ENCODE assay signal across 22 cellular contexts in the genomic region with DNA sequence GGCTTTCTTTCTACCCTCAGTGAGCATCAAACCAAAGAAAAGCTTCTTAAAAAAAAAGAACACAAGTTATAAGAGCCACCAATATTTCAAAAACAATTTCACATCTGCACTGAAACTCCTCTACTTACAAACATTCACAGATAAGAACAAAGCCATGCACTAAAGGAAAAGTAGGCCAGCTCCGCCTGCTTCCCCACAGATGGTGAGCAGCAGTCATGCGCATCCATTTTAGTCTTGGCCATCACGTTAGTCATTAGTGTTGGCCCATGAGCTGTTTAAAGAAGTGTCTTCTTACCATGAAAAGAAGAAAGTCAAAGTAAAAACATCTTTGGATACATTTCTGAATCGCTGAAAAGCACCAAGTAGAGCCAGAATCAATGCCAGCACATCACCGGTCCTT. TPM values are rescaled to one million over a fixed set of nuclear protein-coding genes. Genes with fewer than 3 reads are reported as not detected.
"Had no signal": no experiment of that assay in that cellular context is flagged by ENCODE, and none has a peak within 500 bp of the region (broad histone marks: within the 10 kb centered on the region; RNA-seq: fewer than 3 reads in every experiment).

No MANE protein-coding gene starts in this region.

- H3K9me3 ChIP-seq: esophagus squamous epithelium, ovary, tibial artery, vagina had no signal

- H3K4me2 ChIP-seq: neural progenitor cell had no signal

- H3K27ac ChIP-seq: coronary artery, esophagus squamous epithelium, neural progenitor cell, ovary, tibial artery, vagina had no signal

- H3K4me1 Mint-ChIP-seq: activated naive CD8-positive, alpha-beta T cell treated with anti-CD3 and anti-CD28 coated beads for 36 hours; central memory CD8-positive, alpha-beta T cell had no signal

- DNase-seq: activated CD4-positive, alpha-beta T cell treated with anti-CD3 and anti-CD28 coated beads for 48 hours; activated CD8-positive, alpha-beta memory T cell treated with anti-CD3 and anti-CD28 coated beads, Interleukin-2, amount 50 U/mL, for 48 hours; activated CD8-positive, alpha-beta T cell treated with anti-CD3 and anti-CD28 coated beads, Interleukin-2, amount 10 ng/mL, durations not matched to agents 7 days and 5 days; activated naive CD8-positive, alpha-beta T cell treated with anti-CD3 and anti-CD28 coated beads for 36 hours; amygdala; esophagus squamous epithelium; hypothalamus; naive B cell; ovary; stimulated activated CD4-positive, alpha-beta T cell treated with anti-CD3 and anti-CD28 coated beads, Interleukin-1b, Interleukin-23, amount 100 ng/mL, for 48 hours; T-helper 1 cell; T1000; tibial artery had no signal

- H3K4me1 ChIP-seq: neural progenitor cell, vagina had no signal

- ATAC-seq: activated CD8-positive, alpha-beta T cell treated with anti-CD3 and anti-CD28 coated beads, Interleukin-2, amount 10 ng/mL, durations not matched to agents 7 days and 5 days; SK-N-SH treated with all-trans-retinoic acid at 6 μM for 48 hours had no signal

- H3K9me3 Mint-ChIP-seq: activated naive CD8-positive, alpha-beta T cell treated with anti-CD3 and anti-CD28 coated beads for 36 hours; neural progenitor cell had no signal

- H3K9ac ChIP-seq: neural progenitor cell had no signal

- H3K36me3 ChIP-seq: esophagus squamous epithelium, neural progenitor cell, ovary, tibial artery, vagina had no signal

- H3K27me3 ChIP-seq: esophagus squamous epithelium, ovary, tibial artery, vagina had no signal

- H3K27me3 Mint-ChIP-seq: activated naive CD8-positive, alpha-beta T cell treated with anti-CD3 and anti-CD28 coated beads for 36 hours; brain; naive B cell had no signal

- H3K4me3 Mint-ChIP-seq: activated CD8-positive, alpha-beta T cell treated with anti-CD3 and anti-CD28 coated beads, Interleukin-2, amount 10 ng/mL, durations not matched to agents 7 days and 5 days; activated naive CD8-positive, alpha-beta T cell treated with anti-CD3 and anti-CD28 coated beads for 36 hours; activated T-helper 1 cell treated with anti-CD3 and anti-CD28 coated beads, Interleukin-12 subunit alpha, Interleukin-12 subunit beta, Interleukin-2, Interleukin-4 antibody, amounts not matched to agents 30 ng/mL and 10 ng/mL and 1 ng/mL, durations not matched to agents 14 hours and 24 hours and 36 hours; brain; central memory CD8-positive, alpha-beta T cell; naive B cell; neural progenitor cell had no signal

- H3K4me3 ChIP-seq: coronary artery, esophagus squamous epithelium, lung, neural progenitor cell, ovary, tibial artery, vagina had no signal

- H3K27ac Mint-ChIP-seq: activated CD8-positive, alpha-beta T cell treated with anti-CD3 and anti-CD28 coated beads, Interleukin-2, amount 10 ng/mL, durations not matched to agents 7 days and 5 days; activated naive CD8-positive, alpha-beta T cell treated with anti-CD3 and anti-CD28 coated beads for 36 hours; activated T-helper 1 cell treated with anti-CD3 and anti-CD28 coated beads, Interleukin-12 subunit alpha, Interleukin-12 subunit beta, Interleukin-2, Interleukin-4 antibody, amounts not matched to agents 30 ng/mL and 10 ng/mL and 1 ng/mL, durations not matched to agents 14 hours and 24 hours and 36 hours; brain; neural progenitor cell had no signal

- H3K36me3 Mint-ChIP-seq: activated naive CD8-positive, alpha-beta T cell treated with anti-CD3 and anti-CD28 coated beads for 36 hours; brain; naive B cell; neural progenitor cell had no signal

RNA-seq across cellular contexts. Expression of a gene that starts 40.0 kb away (rescaled TPM):
- total RNA-seq: activated CD8-positive, alpha-beta T cell treated with anti-CD3 and anti-CD28 coated beads, Interleukin-2, amount 10 ng/mL, durations not matched to agents 7 days and 5 days; activated naive CD8-positive, alpha-beta T cell treated with anti-CD3 and anti-CD28 coated beads for 36 hours; activated T-helper 1 cell treated with anti-CD3 and anti-CD28 coated beads, Interleukin-12 subunit alpha, Interleukin-12 subunit beta, Interleukin-2, Interleukin-4 antibody, amounts not matched to agents 30 ng/mL and 10 ng/mL and 1 ng/mL, durations not matched to agents 14 hours and 24 hours and 36 hours; esophagus squamous epithelium; lung; mononuclear cell; ovary; vagina had no signal
